In the genomic region with DNA sequence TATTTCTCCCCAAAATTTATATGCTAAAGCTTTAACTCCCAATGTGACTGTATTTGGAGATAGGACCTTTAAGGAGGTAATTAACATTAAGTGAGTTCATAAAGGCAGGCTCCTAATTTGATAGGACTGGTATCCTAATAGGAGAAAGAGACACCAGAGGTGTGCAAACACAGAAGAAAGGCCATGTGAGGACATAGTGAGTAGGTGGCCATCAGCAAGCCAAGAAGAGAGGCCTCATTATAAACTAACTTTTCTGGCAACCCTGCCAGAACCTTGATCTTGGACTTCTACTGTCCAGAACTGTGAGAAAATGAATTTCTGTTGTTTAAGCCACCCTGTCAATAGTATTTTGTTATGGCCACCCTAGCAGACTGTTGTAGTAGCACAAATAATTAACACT, we compare ENCODE assay signal across 7 cellular contexts.
"Had no signal": no experiment of that assay in that cellular context is flagged by ENCODE, and none has a peak within 500 bp of the region (broad histone marks: within the 10 kb centered on the region; RNA-seq: fewer than 3 reads in every experiment).

No MANE protein-coding gene starts in this region.

- H3K4me3 ChIP-seq: K562 had no signal

- ATAC-seq: K562 had no signal

- H3K9ac ChIP-seq: KMS-11 had no signal

- DNase-seq: IMR-90, KBM-7, KG1 had no signal

- H3K27ac ChIP-seq: HL-60, KMS-11 had no signal

- H3K4me2 ChIP-seq: KMS-11 had no signal

- FAIRE-seq: HTR-8/SVneo, K562 had no signal
